28 cellular contexts compared by ENCODE assay signal in genomic region chr3:32897202-32897601, GRCh38. TPM values are rescaled to one million over a fixed set of nuclear protein-coding genes. Genes with fewer than 3 reads are reported as not detected.
"Had no signal": no experiment of that assay in that cellular context is flagged by ENCODE, and none has a peak within 500 bp of the region (broad histone marks: within the 10 kb centered on the region; RNA-seq: fewer than 3 reads in every experiment).

No MANE protein-coding gene starts in this region.

- FAIRE-seq: endothelial cell of umbilical vein, frontal cortex, keratinocyte, small intestine had no signal

- H3K27ac ChIP-seq: colonic mucosa, left ventricle myocardium inferior, lower lobe of right lung, neutrophil, psoas muscle, sigmoid colon, tibial artery, upper lobe of left lung, uterus had no signal

- H3K36me3 Mint-ChIP-seq: immature natural killer cell; memory B cell; mesothelial cell of epicardium; naive B cell; stimulated activated memory B cell treated with anti-CD40 and anti-IgM and Interleukin-4, amounts not matched to agents 10 μg/mL and 1 μg/mL and 100 μg/mL, for 72 hours had no signal

- H3K36me3 ChIP-seq: colonic mucosa, left ventricle myocardium inferior, lower lobe of right lung, neutrophil, sigmoid colon, tibial artery, upper lobe of left lung, uterus had no signal

- H3K27ac Mint-ChIP-seq: immature natural killer cell; memory B cell; mesothelial cell of epicardium; naive B cell; stimulated activated memory B cell treated with anti-CD40 and anti-IgM and Interleukin-4, amounts not matched to agents 10 μg/mL and 1 μg/mL and 100 μg/mL, for 72 hours; stimulated activated naive CD8-positive, alpha-beta T cell treated with anti-CD3 and anti-CD28 coated beads, Interleukin-15, Interleukin-2, amounts not matched to agents 100 ng/mL and 50 ng/mL, for 24 hours had no signal

- H3K27me3 ChIP-seq: colonic mucosa, neutrophil, upper lobe of left lung, uterus had no signal

- DNase-seq: colonic mucosa; dermis blood vessel endothelial cell; erythroblast; immature natural killer cell; left cardiac atrium; left ventricle myocardium inferior; lower lobe of right lung; naive B cell; nephron progenitor cell; psoas muscle; sigmoid colon; small intestine; stimulated activated CD4-positive, alpha-beta T cell treated with anti-CD3 and anti-CD28 coated beads, Interleukin-4, amount 100 ng/mL, for 24 hours; tibial artery; upper lobe of left lung; uterus had no signal

- H3K4me1 ChIP-seq: colonic mucosa, left ventricle myocardium inferior, lower lobe of right lung, psoas muscle, sigmoid colon, tibial artery, uterus had no signal

- H3K9me3 ChIP-seq: colonic mucosa, left ventricle myocardium inferior, lower lobe of right lung, neutrophil, psoas muscle, sigmoid colon, tibial artery, upper lobe of left lung, uterus had no signal

- H3K4me1 Mint-ChIP-seq: memory B cell; stimulated activated memory B cell treated with anti-CD40 and anti-IgM and Interleukin-4, amounts not matched to agents 10 μg/mL and 1 μg/mL and 100 μg/mL, for 72 hours had no signal

- H3K4me3 Mint-ChIP-seq: endodermal cell; immature natural killer cell; memory B cell; mesothelial cell of epicardium; naive B cell; nephron progenitor cell; stimulated activated memory B cell treated with anti-CD40 and anti-IgM and Interleukin-4, amounts not matched to agents 10 μg/mL and 1 μg/mL and 100 μg/mL, for 72 hours; stimulated activated naive CD8-positive, alpha-beta T cell treated with anti-CD3 and anti-CD28 coated beads, Interleukin-15, Interleukin-2, amounts not matched to agents 100 ng/mL and 50 ng/mL, for 24 hours had no signal

- ATAC-seq: left cardiac atrium; lower lobe of right lung; psoas muscle; stimulated activated memory B cell treated with anti-CD40 and anti-IgM and Interleukin-4, amounts not matched to agents 10 μg/mL and 1 μg/mL and 100 μg/mL, for 72 hours had no signal

- H3K4me3 ChIP-seq: colonic mucosa, left ventricle myocardium inferior, lower lobe of right lung, psoas muscle, sigmoid colon, tibial artery, upper lobe of left lung, uterus had no signal

- H3K9me3 Mint-ChIP-seq: endodermal cell; immature natural killer cell; memory B cell; mesothelial cell of epicardium; naive B cell; stimulated activated memory B cell treated with anti-CD40 and anti-IgM and Interleukin-4, amounts not matched to agents 10 μg/mL and 1 μg/mL and 100 μg/mL, for 72 hours; stimulated activated naive CD8-positive, alpha-beta T cell treated with anti-CD3 and anti-CD28 coated beads, Interleukin-15, Interleukin-2, amounts not matched to agents 100 ng/mL and 50 ng/mL, for 24 hours had no signal

RNA-seq across cellular contexts. Expression of gene CCR4, which starts 54.2 kb away (rescaled TPM):
- total RNA-seq: cerebellum, endothelial cell of umbilical vein, left ventricle myocardium inferior, mesothelial cell of epicardium, osteoblast, temporal lobe had no signal
- polyA plus RNA-seq: endothelial cell of umbilical vein, keratinocyte had no signal
